Comparison of ENCODE assay signal across 21 cellular contexts in genomic region chr4:1316537-1317168, GRCh38. TPM values are rescaled to one million over a fixed set of nuclear protein-coding genes. Genes with fewer than 3 reads are reported as not detected.
DNase-seq lines count a peak whose midpoint lies in the region; ATAC-seq, FAIRE-seq and TF ChIP-seq lines count a peak whose summit lies in the region.
"Had no signal": no experiment of that assay in that cellular context is flagged by ENCODE, and none has a peak within 500 bp of the region (broad histone marks: within the 10 kb centered on the region; RNA-seq: fewer than 3 reads in every experiment).

No MANE protein-coding gene starts in this region.

- H3K27me3 Mint-ChIP-seq in T-helper 17 cell = no peaks in the 10 kb centered on the region

- no peak for TF ChIP-seq POLR2A in GM12892 (IDR thresholded peaks at IDR 0.05; ENCODE audit: low read depth, low read length)

- DNase-seq in Right ventricle myocardium inferior (ENCODE audit: missing footprints) (peak; percentile 40), right atrium auricular region (ENCODE audit: low spot score) (no peak), T-helper 17 cell (no peak), left kidney (ENCODE audit: low read depth, low spot score) (peak; percentile 37), SKM-1 treated with dmso at 0.1 percent for 144 hours (lab: John Stamatoyannopoulos, UW; ENCODE audit: unreplicated experiment) (no peak), GM12892 (ENCODE audit: insufficient read length) (no peak), HuH-7 (ENCODE audit: low spot score) (no peak)
- DNase-seq: NCI-H1105 treated with DMSO at 0.1 percent for 48 hours, NCI-H1694, NCI-H2107, NCI-H2227 treated with DMSO at 0.1 percent for 48 hours, NCI-H510A treated with DMSO at 0.1 percent for 48 hours, NCI-H774, OCI-M1, SIG-M5 had no signal

- no peak for ATAC-seq in Right ventricle myocardium inferior
- no peak for ATAC-seq in T-helper 17 cell
- ATAC-seq: SK-N-SH treated with all-trans-retinoic acid at 6 μM for 48 hours had no signal

- TF ChIP-seq CTCF in right atrium auricular region (IDR thresholded peaks at IDR 0.05) (no peak), HEK293 (tag by site-specific recombination; IDR thresholded peaks at IDR 0.05) (no peak)

- no peak overlapping the region for H3K27ac ChIP-seq in right atrium auricular region
- H3K27ac ChIP-seq in HEK293 (ENCODE audit: extremely low read depth, low read depth, low read length) = no peak overlapping the region
- H3K27ac ChIP-seq: BLaER1 treated with 17β-estradiol and CSF1 and Interleukin-3, amounts not matched to agents 10 nM and 100 nM; HL-60 had no signal

- H3K4me1 ChIP-seq in right atrium auricular region = no peaks in the 10 kb centered on the region
- H3K4me1 ChIP-seq in HEK293 (ENCODE audit: control insufficient read depth, insufficient read depth, low read length) = no peaks in the 10 kb centered on the region

- peaks cover 27% of the 10 kb centered on the region for H3K4me1 Mint-ChIP-seq in T-helper 17 cell

- no peak overlapping the region for H3K4me3 Mint-ChIP-seq in T-helper 17 cell

- H3K36me3 Mint-ChIP-seq in T-helper 17 cell (ENCODE audit: low read depth) = peaks cover 11% of the 10 kb centered on the region

- CTCF ChIA-PET in HEK293 (lab: Yijun Ruan, JAX) = no interaction called here

- no peak overlapping the region for H3K4me3 ChIP-seq in right atrium auricular region
- no peak overlapping the region for H3K4me3 ChIP-seq in HEK293 (ENCODE audit: low read depth, low read length)
- H3K4me3 ChIP-seq: BLaER1 treated with 17β-estradiol and CSF1 and Interleukin-3, amounts not matched to agents 10 nM and 100 nM had no signal

- H3K9me3 ChIP-seq in right atrium auricular region = no peaks in the 10 kb centered on the region
- no peaks in the 10 kb centered on the region for H3K9me3 ChIP-seq in HEK293 (ENCODE audit: control insufficient read depth, insufficient read depth, low read depth, low read length)
- no peaks in the 10 kb centered on the region for H3K9me3 ChIP-seq in T-helper 17 cell (ENCODE audit: control insufficient read depth, low read length, poor library complexity, severe bottlenecking)

- H3K27ac Mint-ChIP-seq in T-helper 17 cell = peak overlapping the region; percentile 59

- H3K36me3 ChIP-seq in right atrium auricular region = peaks cover 80% of the 10 kb centered on the region
- H3K36me3 ChIP-seq in HEK293 (ENCODE audit: control insufficient read depth in 2 of 2, insufficient read depth in 1 of 2, low read length in 2 of 2) = peaks cover 5 to 70% of the 10 kb centered on the region in 2 experiments; a peak in 2 of 3 replicates

- no peaks in the 10 kb centered on the region for H3K27me3 ChIP-seq in right atrium auricular region
- H3K27me3 ChIP-seq: BLaER1 treated with 17β-estradiol and CSF1 and Interleukin-3, amounts not matched to agents 10 nM and 100 nM had no signal

- POLR2A ChIA-PET in HEK293 (lab: Yijun Ruan, JAX) = no interaction called here

- intact Hi-C loops in Right ventricle myocardium inferior (cut with DNase I) = no loop called here

- no peak for FAIRE-seq in GM12892 (lab: Jason Lieb, UNC)
- FAIRE-seq: D721Med, H54 had no signal

TF ChIP-seq in HEK293, 187 proteins besides CTCF, POLR2A, EP300 and RAD21:
- TF ChIP-seq, protein P1, sequence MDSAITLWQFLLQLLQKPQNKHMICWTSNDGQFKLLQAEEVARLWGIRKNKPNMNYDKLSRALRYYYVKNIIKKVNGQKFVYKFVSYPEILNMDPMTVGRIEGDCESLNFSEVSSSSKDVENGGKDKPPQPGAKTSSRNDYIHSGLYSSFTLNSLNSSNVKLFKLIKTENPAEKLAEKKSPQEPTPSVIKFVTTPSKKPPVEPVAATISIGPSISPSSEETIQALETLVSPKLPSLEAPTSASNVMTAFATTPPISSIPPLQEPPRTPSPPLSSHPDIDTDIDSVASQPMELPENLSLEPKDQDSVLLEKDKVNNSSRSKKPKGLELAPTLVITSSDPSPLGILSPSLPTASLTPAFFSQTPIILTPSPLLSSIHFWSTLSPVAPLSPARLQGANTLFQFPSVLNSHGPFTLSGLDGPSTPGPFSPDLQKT (IDR thresholded peaks at IDR 0.05; ENCODE audit: borderline replicate concordance, low read depth, low read length) = no peak
- TF ChIP-seq GLIS2 (tag by site-specific recombination; IDR thresholded peaks at IDR 0.05) (0 out of 2 replicates have a peak, but pooled peaks have one; percentile 16), MEIS1 (CRISPR knock-in tag; IDR thresholded peaks at IDR 0.05; ENCODE audit: borderline replicate concordance) (no peak)

RNA-seq across cellular contexts. Expression of gene MAEA, which starts 27.0 kb away (rescaled TPM):
- 50.4 TPM for total RNA-seq in Right ventricle myocardium inferior
- 10 to 100 TPM; 46.0 to 51.7 TPM for total RNA-seq in right atrium auricular region
- total RNA-seq in T-helper 17 cell = 10 to 100 TPM; 46.9 to 75.8 TPM
- polyA plus RNA-seq in GM12892 (2012; ENCODE audit: missing spikeins) = 19.6 TPM

RNA-seq across cellular contexts. Expression of gene UVSSA, which starts 30.4 kb away (rescaled TPM):
- 6.5 TPM for total RNA-seq in Right ventricle myocardium inferior
- 1 to 10 TPM; 4.4 to 7.5 TPM for total RNA-seq in right atrium auricular region
- total RNA-seq in T-helper 17 cell = 10 to 100 TPM; 36.0 to 37.1 TPM
- polyA plus RNA-seq in GM12892 (2012; ENCODE audit: missing spikeins) = 12.7 TPM

Comparison
In these comparisons a context has a peak if more than half of its experiments do, and no peak if none do; other contexts are left out.
1. DNase-seq: peak in Right ventricle myocardium inferior (single experiment) and left kidney (single experiment); none in right atrium auricular region (single experiment), T-helper 17 cell (0 of 3), SKM-1 treated with dmso at 0.1 percent for 144 hours (single experiment), GM12892 (single experiment) and HuH-7 (single experiment).